In the genomic region with DNA sequence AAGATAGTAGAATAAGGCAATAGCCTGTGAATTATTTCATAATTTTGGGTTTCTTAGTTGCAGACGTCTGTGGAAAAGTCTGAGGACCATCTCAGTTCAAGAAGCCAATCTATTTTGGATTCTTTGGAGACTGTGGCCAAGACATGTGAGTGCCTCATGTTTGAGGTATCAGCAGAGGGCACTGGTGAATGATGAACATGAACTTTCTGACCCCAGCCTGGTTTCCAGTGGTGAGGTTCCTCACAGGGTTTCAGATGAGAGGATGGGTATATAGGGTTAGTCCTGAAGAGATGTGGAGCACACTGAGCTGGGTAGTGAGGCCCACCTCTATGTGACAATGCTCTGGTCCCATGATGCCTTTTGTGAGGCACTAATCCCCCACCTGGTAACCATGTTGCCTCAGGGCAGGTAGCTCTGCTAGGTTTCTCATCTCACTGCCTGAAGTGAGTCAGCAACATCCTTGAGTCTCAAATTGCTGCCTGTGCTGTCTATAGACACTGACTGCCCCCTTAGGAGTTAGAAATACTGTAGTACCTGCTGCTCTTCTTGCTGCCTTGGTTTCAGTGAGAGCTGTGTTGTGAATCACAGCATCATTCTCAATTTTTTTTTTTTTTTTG, we compare ENCODE assay signal across 12 cellular contexts. TPM values are rescaled to one million over a fixed set of nuclear protein-coding genes. Genes with fewer than 3 reads are reported as not detected.
DNase-seq lines count a peak whose midpoint lies in the region; ATAC-seq lines count a peak whose summit lies in the region.
"Had no signal": no experiment of that assay in that cellular context is flagged by ENCODE, and none has a peak within 500 bp of the region (broad histone marks: within the 10 kb centered on the region; RNA-seq: fewer than 3 reads in every experiment).

No MANE protein-coding gene starts in this region.

- ATAC-seq in Right ventricle myocardium superior (ENCODE audit: poor library complexity), result no peak
- ATAC-seq in stimulated activated effector memory CD8-positive, alpha-beta T cell treated with anti-CD3 and anti-CD28 coated beads, Interleukin-12 subunit alpha, Interleukin-12 subunit beta, amount 100 ng/mL, for 72 hours, result peak; percentile 51
- no peak for ATAC-seq in GM19035 (IDR thresholded peaks at IDR 0.05; ENCODE audit: unreplicated experiment)
- ATAC-seq in GM19023 (IDR thresholded peaks at IDR 0.05; ENCODE audit: unreplicated experiment), result no peak

- H3K4me1 Mint-ChIP-seq in stimulated activated effector memory CD8-positive, alpha-beta T cell treated with anti-CD3 and anti-CD28 coated beads, Interleukin-12 subunit alpha, Interleukin-12 subunit beta, amount 100 ng/mL, for 72 hours, result no peaks in the 10 kb centered on the region

- peak overlapping the region; percentile 13 for H3K27ac ChIP-seq in epithelial cell of prostate
- H3K27ac ChIP-seq: C4-2B had no signal

- DNase-seq in Right ventricle myocardium superior, result peak; percentile 3
- no peak for DNase-seq in cardiac septum (ENCODE audit: low spot score)
- peak; percentile 17 for DNase-seq in NCI-H146 treated with DMSO at 0.1 percent for 48 hours (lab: John Stamatoyannopoulos, UW; ENCODE audit: unreplicated experiment)
- peak; percentile 83 for DNase-seq in epithelial cell of prostate (ENCODE audit: low read depth, low spot score)
- no peak for DNase-seq in stimulated activated effector memory CD8-positive, alpha-beta T cell treated with anti-CD3 and anti-CD28 coated beads, Interleukin-12 subunit alpha, Interleukin-12 subunit beta, amount 100 ng/mL, for 72 hours (ENCODE audit: low spot score in 2 of 2)
- no peak for DNase-seq in HuH-7.5 (ENCODE audit: low spot score)
- DNase-seq: NCI-H2029; stimulated activated CD4-positive, alpha-beta T cell treated with anti-CD3 and anti-CD28 coated beads, Interleukin-4, amount 100 ng/mL, for 24 hours had no signal

- no peak overlapping the region for H3K4me3 Mint-ChIP-seq in stimulated activated effector memory CD8-positive, alpha-beta T cell treated with anti-CD3 and anti-CD28 coated beads, Interleukin-12 subunit alpha, Interleukin-12 subunit beta, amount 100 ng/mL, for 72 hours
- H3K4me3 Mint-ChIP-seq: T-helper 1 cell treated with Interleukin-12 subunit alpha and Interleukin-12 subunit beta and Interleukin-4 antibody, amounts not matched to agents 30 μg/mL and 1 μg/mL, for 36 hours had no signal

- H3K27ac Mint-ChIP-seq in stimulated activated effector memory CD8-positive, alpha-beta T cell treated with anti-CD3 and anti-CD28 coated beads, Interleukin-12 subunit alpha, Interleukin-12 subunit beta, amount 100 ng/mL, for 72 hours, result no peak overlapping the region
- H3K27ac Mint-ChIP-seq: T-helper 1 cell treated with Interleukin-12 subunit alpha and Interleukin-12 subunit beta and Interleukin-4 antibody, amounts not matched to agents 30 μg/mL and 1 μg/mL, for 36 hours had no signal

- H3K36me3 Mint-ChIP-seq in stimulated activated effector memory CD8-positive, alpha-beta T cell treated with anti-CD3 and anti-CD28 coated beads, Interleukin-12 subunit alpha, Interleukin-12 subunit beta, amount 100 ng/mL, for 72 hours, result no peaks in the 10 kb centered on the region

- H3K9me3 Mint-ChIP-seq in stimulated activated effector memory CD8-positive, alpha-beta T cell treated with anti-CD3 and anti-CD28 coated beads, Interleukin-12 subunit alpha, Interleukin-12 subunit beta, amount 100 ng/mL, for 72 hours, result no peaks in the 10 kb centered on the region
- H3K9me3 Mint-ChIP-seq: T-helper 1 cell treated with Interleukin-12 subunit alpha and Interleukin-12 subunit beta and Interleukin-4 antibody, amounts not matched to agents 30 μg/mL and 1 μg/mL, for 36 hours had no signal

- intact Hi-C loops in Right ventricle myocardium superior (cut with DNase I), result no loop called here
- intact Hi-C loops in cardiac septum (cut with DNase I), result no loop called here

RNA-seq across cellular contexts. Expression of a gene that starts 32.3 kb away (rescaled TPM):
- total RNA-seq in Right ventricle myocardium superior, result 2.6 TPM
- 2.9 TPM for total RNA-seq in cardiac septum

Comparison
In these comparisons a context has a peak if more than half of its experiments do, and no peak if none do; other contexts are left out.
1. DNase-seq: peak in Right ventricle myocardium superior (single experiment), NCI-H146 treated with DMSO at 0.1 percent for 48 hours (single experiment) and epithelial cell of prostate (single experiment); none in cardiac septum (single experiment), stimulated activated effector memory CD8-positive, alpha-beta T cell treated with anti-CD3 and anti-CD28 coated beads, Interleukin-12 subunit alpha, Interleukin-12 subunit beta, amount 100 ng/mL, for 72 hours (0 of 2) and HuH-7.5 (single experiment).